In the genomic region with DNA sequence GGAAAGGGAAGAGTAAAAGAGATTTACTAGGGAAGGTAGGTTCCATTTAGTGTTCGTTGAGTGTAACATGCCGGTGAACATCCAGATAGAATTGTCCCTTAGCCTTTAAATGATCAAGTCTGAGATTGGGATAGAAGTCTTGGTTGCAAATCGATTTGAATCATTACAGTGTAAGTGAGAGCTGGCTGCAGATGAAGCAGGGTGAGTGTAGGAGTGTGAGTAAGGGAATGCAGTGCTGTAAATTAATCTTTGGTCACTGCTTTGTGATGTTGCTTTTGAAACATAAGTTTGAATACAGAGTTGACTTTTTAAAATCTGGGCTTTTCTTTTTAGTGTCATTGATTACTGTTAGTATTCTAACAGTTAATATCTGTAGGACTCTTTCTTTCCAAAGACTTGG, we compare ENCODE assay signal across 22 cellular contexts. TPM values are rescaled to one million over a fixed set of nuclear protein-coding genes. Genes with fewer than 3 reads are reported as not detected.
A peak's percentile ranks its signal among the peaks of the same experiment; 100 is the strongest.
DNase-seq lines count a peak whose midpoint lies in the region; ATAC-seq and TF ChIP-seq lines count a peak whose summit lies in the region.
"Had no signal": no experiment of that assay in that cellular context is flagged by ENCODE, and none has a peak within 500 bp of the region (broad histone marks: within the 10 kb centered on the region; RNA-seq: fewer than 3 reads in every experiment).

No MANE protein-coding gene starts in this region.

- peak overlapping the region; percentile 8 for H3K27ac Mint-ChIP-seq in T-helper 17 cell
- H3K27ac Mint-ChIP-seq in type B pancreatic cell = no peak overlapping the region
- H3K27ac Mint-ChIP-seq: CD4-positive, alpha-beta memory T cell had no signal

- POLR2A ChIA-PET in HEK293 (lab: Yijun Ruan, JAX) = interaction anchor here (1.1 kb wide), 1 partner anchor 17 kb away, joined by 3 read pairs; no protein-coding TSS in a partner anchor

- TF ChIP-seq RAD21 in liver (IDR thresholded peaks at IDR 0.05) = no peak

- no peak overlapping the region for H3K4me3 Mint-ChIP-seq in T-helper 17 cell
- H3K4me3 Mint-ChIP-seq in type B pancreatic cell = no peak overlapping the region
- H3K4me3 Mint-ChIP-seq: CD4-positive, alpha-beta memory T cell had no signal

- CTCF ChIA-PET in HEK293 (lab: Yijun Ruan, JAX) = no interaction called here

- TF ChIP-seq CTCF in HEK293 (tag by site-specific recombination; IDR thresholded peaks at IDR 0.05) (no peak), liver (IDR thresholded peaks at IDR 0.05; ENCODE audit: low read depth, low read length, missing input control) (no peak), smooth muscle cell (IDR thresholded peaks at IDR 0.05; ENCODE audit: borderline replicate concordance, insufficient read depth, poor library complexity, severe bottlenecking) (no peak), GM20000 (IDR thresholded peaks at IDR 0.05; ENCODE audit: extremely low read depth, missing control alignments) (no peak), type B pancreatic cell (conservative IDR thresholded peaks at IDR 0.05) (no peak)

- no peak overlapping the region for H3K4me3 ChIP-seq in HEK293 (ENCODE audit: low read depth, low read length)
- H3K4me3 ChIP-seq in liver (ENCODE audit: low read depth in 1 of 3, low read length in 3 of 3) = no peak overlapping the region
- no peak overlapping the region for H3K4me3 ChIP-seq in smooth muscle cell
- H3K4me3 ChIP-seq: MG63, PC-9, SJSA1 had no signal

- H3K4me1 Mint-ChIP-seq in T-helper 17 cell = peaks cover 8% of the 10 kb centered on the region
- peaks cover 24% of the 10 kb centered on the region for H3K4me1 Mint-ChIP-seq in type B pancreatic cell (ENCODE audit: unreplicated experiment)
- H3K4me1 Mint-ChIP-seq: CD4-positive, alpha-beta memory T cell had no signal

- no peaks in the 10 kb centered on the region for H3K9me3 Mint-ChIP-seq in type B pancreatic cell

- H3K27me3 ChIP-seq in liver (ENCODE audit: control insufficient read depth in 4 of 4, insufficient read depth in 4 of 4, low read length in 3 of 4) (no peaks in the 10 kb centered on the region), smooth muscle cell (ENCODE audit: low read depth) (no peaks in the 10 kb centered on the region)
- H3K27me3 ChIP-seq: MG63, SJSA1 had no signal

- H3K36me3 ChIP-seq in HEK293 (ENCODE audit: control insufficient read depth in 2 of 2, insufficient read depth in 1 of 2, low read length in 2 of 2) (no peaks in the 10 kb centered on the region), liver (ENCODE audit: control insufficient read depth in 4 of 4, insufficient read depth in 3 of 4, low read depth in 1 of 4, low read length in 3 of 4) (no peaks in the 10 kb centered on the region), smooth muscle cell (ENCODE audit: low read depth) (no peaks in the 10 kb centered on the region)
- H3K36me3 ChIP-seq: MG63, SJSA1 had no signal

- H3K9me3 ChIP-seq in HEK293 (ENCODE audit: control insufficient read depth, insufficient read depth, low read depth, low read length) (no peaks in the 10 kb centered on the region), T-helper 17 cell (ENCODE audit: control insufficient read depth, low read length, poor library complexity, severe bottlenecking) (no peaks in the 10 kb centered on the region), liver (ENCODE audit: control insufficient read depth in 4 of 4, low read length in 3 of 4) (no peaks in the 10 kb centered on the region), smooth muscle cell (replicated peaks; ENCODE audit: low read depth) (no peaks in the 10 kb centered on the region)
- H3K9me3 ChIP-seq: MG63, SJSA1 had no signal

- WGBS in liver = 54% methylated on average over 3 of the region's 3 CpGs
- WGBS in smooth muscle cell (ENCODE audit: low lambda C conversion rate) = 91% methylated on average over 3 of the region's 3 CpGs

- peaks cover 99% of the 10 kb centered on the region for H4K20me1 ChIP-seq in smooth muscle cell (ENCODE audit: low read depth)

- peaks cover 8% of the 10 kb centered on the region for H3F3A ChIP-seq in smooth muscle cell (ENCODE audit: low read depth)

- H3K4me2 ChIP-seq in smooth muscle cell = peak overlapping the region; percentile 21
- H3K4me2 ChIP-seq: PC-9 had no signal

- H3K9ac ChIP-seq in liver (ENCODE audit: low read depth in 1 of 2, low read length in 2 of 2) = no peak overlapping the region
- no peak overlapping the region for H3K9ac ChIP-seq in smooth muscle cell (ENCODE audit: low read depth)

- H3K27ac ChIP-seq in HEK293 (ENCODE audit: extremely low read depth, low read depth, low read length) = no peak overlapping the region
- peak overlapping the region; percentile 14 to 63 for H3K27ac ChIP-seq in liver (ENCODE audit: low read depth in 1 of 2, low read length in 2 of 2)
- H3K27ac ChIP-seq in smooth muscle cell (ENCODE audit: low read depth) = peak overlapping the region; percentile 5
- H3K27ac ChIP-seq: PC-9, SJSA1 had no signal

- no peaks in the 10 kb centered on the region for H3K4me1 ChIP-seq in HEK293 (ENCODE audit: control insufficient read depth, insufficient read depth, low read length)
- peaks cover 18 to 47% (median 44%) of the 10 kb centered on the region in 4 donors for H3K4me1 ChIP-seq in liver (ENCODE audit: control insufficient read depth in 4 of 4, insufficient read depth in 4 of 4, low read length in 3 of 4)
- no peaks in the 10 kb centered on the region for H3K4me1 ChIP-seq in smooth muscle cell (ENCODE audit: low read depth)

- DNase-seq in T-helper 17 cell (no peak), smooth muscle cell (lab: John Stamatoyannopoulos, UW; ENCODE audit: unreplicated experiment) (no peak), GM20000 (ENCODE audit: low spot score) (no peak), type B pancreatic cell (ENCODE audit: extremely low spot score, unreplicated experiment) (no peak)
- DNase-seq in activated CD8-positive, alpha-beta memory T cell treated with anti-CD3 and anti-CD28 coated beads, Interleukin-2, amount 50 U/mL, for 48 hours = no peak
- DNase-seq: AML-193; C1 segment of cervical spinal cord; CD4-positive, alpha-beta memory T cell; COR-L47; KBM-7; MG63; NCI-H1105 treated with DMSO at 0.1 percent for 48 hours; NCI-H2029; NCI-H446; NCI-H524 treated with DMSO at 0.1 percent for 48 hours; NCI-H82; PC-9; Right ventricle myocardium superior; RPMI8226 had no signal

- H3K79me2 ChIP-seq in smooth muscle cell (ENCODE audit: low read depth) = peaks cover 100% of the 10 kb centered on the region

- H2AFZ ChIP-seq in smooth muscle cell (ENCODE audit: low read depth) = no peak overlapping the region
- H2AFZ ChIP-seq: PC-9 had no signal

- H3K36me3 Mint-ChIP-seq in T-helper 17 cell (ENCODE audit: low read depth) (peaks cover 7% of the 10 kb centered on the region), type B pancreatic cell (peaks cover 3% of the 10 kb centered on the region)
- H3K36me3 Mint-ChIP-seq: CD4-positive, alpha-beta memory T cell had no signal

- no peak for ATAC-seq in T-helper 17 cell

- peaks cover 32% of the 10 kb centered on the region for H3K27me3 Mint-ChIP-seq in T-helper 17 cell
- H3K27me3 Mint-ChIP-seq in type B pancreatic cell = no peaks in the 10 kb centered on the region

TF ChIP-seq in HEK293, 187 proteins besides CTCF, POLR2A, EP300 and RAD21 (continues in another document):
- TF ChIP-seq KLF9 (tag by site-specific recombination; IDR thresholded peaks at IDR 0.05; ENCODE audit: low read depth) = no peak
- TF ChIP-seq ZNF585B (tag by site-specific recombination; IDR thresholded peaks at IDR 0.05) = no peak
- TF ChIP-seq, protein P1, sequence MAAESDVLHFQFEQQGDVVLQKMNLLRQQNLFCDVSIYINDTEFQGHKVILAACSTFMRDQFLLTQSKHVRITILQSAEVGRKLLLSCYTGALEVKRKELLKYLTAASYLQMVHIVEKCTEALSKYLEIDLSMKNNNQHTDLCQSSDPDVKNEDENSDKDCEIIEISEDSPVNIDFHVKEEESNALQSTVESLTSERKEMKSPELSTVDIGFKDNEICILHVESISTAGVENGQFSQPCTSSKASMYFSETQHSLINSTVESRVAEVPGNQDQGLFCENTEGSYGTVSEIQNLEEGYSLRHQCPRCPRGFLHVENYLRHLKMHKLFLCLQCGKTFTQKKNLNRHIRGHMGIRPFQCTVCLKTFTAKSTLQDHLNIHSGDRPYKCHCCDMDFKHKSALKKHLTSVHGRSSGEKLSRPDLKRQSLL (tag by site-specific recombination; IDR thresholded peaks at IDR 0.05) = no peak
- peak; percentile 68; the same call in 1 of the 2 replicates for TF ChIP-seq PRDM1 (tag by site-specific recombination; IDR thresholded peaks at IDR 0.05)

TF ChIP-seq in liver, 16 proteins besides CTCF, POLR2A, EP300 and RAD21 (continues in another document):
- no peak for TF ChIP-seq FOXA2 (IDR thresholded peaks at IDR 0.05)
- TF ChIP-seq JUND (IDR thresholded peaks at IDR 0.05) = no peak
- TF ChIP-seq EGR1 (IDR thresholded peaks at IDR 0.05; ENCODE audit: low read depth in 2 of 2) = no peak
- no peak for TF ChIP-seq GABPA (IDR thresholded peaks at IDR 0.05 in 1 of 2, conservative IDR thresholded peaks at IDR 0.05 in 1 of 2)
- no peak for TF ChIP-seq FOXA1 (IDR thresholded peaks at IDR 0.05)
- TF ChIP-seq RXRA (IDR thresholded peaks at IDR 0.05) = no peak
- TF ChIP-seq HNF4G (IDR thresholded peaks at IDR 0.05) = no peak
- TF ChIP-seq SP1 (IDR thresholded peaks at IDR 0.05) = no peak
- TF ChIP-seq NR2F2 (IDR thresholded peaks at IDR 0.05) = no peak
- no peak for TF ChIP-seq HNF4A (conservative IDR thresholded peaks at IDR 0.05)
- TF ChIP-seq, protein P2, sequence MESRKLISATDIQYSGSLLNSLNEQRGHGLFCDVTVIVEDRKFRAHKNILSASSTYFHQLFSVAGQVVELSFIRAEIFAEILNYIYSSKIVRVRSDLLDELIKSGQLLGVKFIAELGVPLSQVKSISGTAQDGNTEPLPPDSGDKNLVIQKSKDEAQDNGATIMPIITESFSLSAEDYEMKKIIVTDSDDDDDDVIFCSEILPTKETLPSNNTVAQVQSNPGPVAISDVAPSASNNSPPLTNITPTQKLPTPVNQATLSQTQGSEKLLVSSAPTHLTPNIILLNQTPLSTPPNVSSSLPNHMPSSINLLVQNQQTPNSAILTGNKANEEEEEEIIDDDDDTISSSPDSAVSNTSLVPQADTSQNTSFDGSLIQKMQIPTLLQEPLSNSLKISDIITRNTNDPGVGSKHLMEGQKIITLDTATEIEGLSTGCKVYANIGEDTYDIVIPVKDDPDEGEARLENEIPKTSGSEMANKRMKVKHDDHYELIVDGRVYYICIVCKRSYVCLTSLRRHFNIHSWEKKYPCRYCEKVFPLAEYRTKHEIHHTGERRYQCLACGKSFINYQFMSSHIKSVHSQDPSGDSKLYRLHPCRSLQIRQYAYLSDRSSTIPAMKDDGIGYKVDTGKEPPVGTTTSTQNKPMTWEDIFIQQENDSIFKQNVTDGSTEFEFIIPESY (IDR thresholded peaks at IDR 0.05) = no peak
- TF ChIP-seq, protein P3, sequence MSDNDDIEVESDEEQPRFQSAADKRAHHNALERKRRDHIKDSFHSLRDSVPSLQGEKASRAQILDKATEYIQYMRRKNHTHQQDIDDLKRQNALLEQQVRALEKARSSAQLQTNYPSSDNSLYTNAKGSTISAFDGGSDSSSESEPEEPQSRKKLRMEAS (IDR thresholded peaks at IDR 0.05) = no peak

RNA-seq across cellular contexts. Expression of a gene that starts 16.3 kb away (rescaled TPM):
- total RNA-seq in T-helper 17 cell (under 1 TPM; 0.65 TPM), liver (10 to 100 TPM; 26.8 to 62.5 TPM), smooth muscle cell (133 and 155 TPM in 2 replicates), type B pancreatic cell (ENCODE audit: low replicate concordance) (12.0 and 26.9 TPM in 2 replicates)
- polyA plus RNA-seq in liver (10 to 100 TPM; 23.8 to 24.7 TPM), smooth muscle cell (122 and 139 TPM in 2 replicates)
